Comparison of ENCODE assay signal across 37 cellular contexts in genomic region chr14:50883827-50884197, GRCh38. TPM values are rescaled to one million over a fixed set of nuclear protein-coding genes. Genes with fewer than 3 reads are reported as not detected.
"Had no signal": no experiment of that assay in that cellular context is flagged by ENCODE, and none has a peak within 500 bp of the region (broad histone marks: within the 10 kb centered on the region; RNA-seq: fewer than 3 reads in every experiment).

No MANE protein-coding gene starts in this region.

- H3K27me3 ChIP-seq: adrenal gland, body of pancreas, brain microvascular endothelial cell, breast epithelium had no signal

- DNase-seq: activated B cell treated with CpG ODN at 0.5 μM for 24 hours; activated CD4-positive, alpha-beta memory T cell treated with anti-CD3 and anti-CD28 coated beads for 36 hours; activated CD4-positive, alpha-beta T cell treated with anti-CD3 and anti-CD28 coated beads for 4 hours; activated CD4-positive, alpha-beta T cell treated with anti-CD3 and anti-CD28 coated beads, Interleukin-2, amount 10 ng/mL, durations not matched to agents 24 days and 14 days; activated CD4-positive, alpha-beta T cell treated with anti-CD3 and anti-CD28 coated beads, Interleukin-2, amount 50 U/mL, for 1 hour; activated CD4-positive, alpha-beta T cell treated with anti-CD3 and anti-CD28 coated beads, Interleukin-2, amount 50 U/mL, for 4 hours; activated CD4-positive, CD25-positive, alpha-beta regulatory T cell treated with anti-CD3 and anti-CD28 coated beads, Interleukin-2, amount 50 U/mL, for 72 hours; activated CD8-positive, alpha-beta memory T cell treated with anti-CD3 and anti-CD28 coated beads, Interleukin-2, amount 50 U/mL, for 4 hours; activated CD8-positive, alpha-beta T cell treated with anti-CD3 and anti-CD28 coated beads for 36 hours; activated effector memory CD4-positive, alpha-beta T cell treated with anti-CD3 and anti-CD28 coated beads, Interleukin-2, amount 50 U/mL, for 16 hours; activated gamma-delta T cell treated with Interleukin-2 at 50 U/mL for 16 hours; activated naive CD4-positive, alpha-beta T cell; activated naive CD4-positive, alpha-beta T cell treated with anti-CD3 and anti-CD28 coated beads for 36 hours; activated naive CD4-positive, alpha-beta T cell treated with anti-CD3 and anti-CD28 coated beads, Interleukin-2, amount 50 U/mL, for 16 hours; activated naive CD8-positive, alpha-beta T cell treated with anti-CD3 and anti-CD28 coated beads for 36 hours; activated T-cell treated with anti-CD3 and anti-CD28 coated beads for 4 hours; activated T-cell treated with anti-CD3 and anti-CD28 coated beads, Interleukin-2, amount 50 U/mL, for 1 hour; activated T-cell treated with anti-CD3 and anti-CD28 coated beads, Interleukin-2, amount 50 U/mL, for 4 hours; activated T-cell treated with anti-CD3 and anti-CD28 coated beads, Interleukin-2, amount 50 U/mL, for 72 hours; adrenal gland; amniotic stem cell; aorta; body of pancreas; brain microvascular endothelial cell; central memory CD4-positive, alpha-beta T cell; T-helper 1 cell; T-helper 2 cell; T-helper 9 cell had no signal

- ATAC-seq: activated CD8-positive, alpha-beta T cell treated with anti-CD3 and anti-CD28 coated beads for 36 hours; activated T-cell treated with anti-CD3 and anti-CD28 coated beads, Interleukin-2, amount 50 U/mL, for 4 hours; activated T-cell treated with anti-CD3 and anti-CD28 coated beads, Interleukin-2, amount 50 U/mL, for 72 hours; activated T-helper 17 cell treated with anti-CD3 and anti-CD28 coated beads, Interleukin-2, amount 50 U/mL, for 72 hours; body of pancreas had no signal

- H3K27ac ChIP-seq: adrenal gland, body of pancreas, brain microvascular endothelial cell, breast epithelium, VCaP had no signal

- H3K4me3 ChIP-seq: adrenal gland, body of pancreas, breast epithelium had no signal

- H3K9me3 ChIP-seq: adrenal gland, body of pancreas, breast epithelium had no signal

- H3K4me1 ChIP-seq: adrenal gland, breast epithelium had no signal

- FAIRE-seq: astrocyte, TTC549 had no signal

- H3K36me3 ChIP-seq: adrenal gland, brain microvascular endothelial cell, breast epithelium had no signal

RNA-seq across cellular contexts. Expression of gene ABHD12B, which starts 12.0 kb away (rescaled TPM):
- total RNA-seq: activated B cell treated with CpG ODN at 0.5 μM for 24 hours; activated CD4-positive, alpha-beta memory T cell treated with anti-CD3 and anti-CD28 coated beads for 36 hours; activated CD4-positive, alpha-beta T cell treated with anti-CD3 and anti-CD28 coated beads, Interleukin-2, amount 10 ng/mL, durations not matched to agents 24 days and 14 days; activated CD8-positive, alpha-beta memory T cell treated with anti-CD3 and anti-CD28 coated beads for 36 hours; activated CD8-positive, alpha-beta T cell treated with anti-CD3 and anti-CD28 coated beads for 36 hours; activated naive CD4-positive, alpha-beta T cell treated with anti-CD3 and anti-CD28 coated beads for 36 hours; activated naive CD4-positive, alpha-beta T cell treated with anti-CD3 and anti-CD28 coated beads, Interleukin-2, amount 50 U/mL, for 72 hours; activated naive CD8-positive, alpha-beta T cell treated with anti-CD3 and anti-CD28 coated beads for 36 hours; activated T-cell treated with anti-CD3 and anti-CD28 coated beads, Interleukin-2, amount 50 U/mL, for 4 hours; activated T-cell treated with anti-CD3 and anti-CD28 coated beads, Interleukin-2, amount 50 U/mL, for 72 hours; activated T-helper 1 cell treated with anti-CD3 and anti-CD28 coated beads, Interleukin-12 subunit alpha, Interleukin-12 subunit beta, Interleukin-2, Interleukin-4 antibody, amounts not matched to agents 30 ng/mL and 10 ng/mL and 1 ng/mL, durations not matched to agents 14 hours and 24 hours and 36 hours; activated T-helper 17 cell treated with anti-CD3 and anti-CD28 coated beads, Interleukin-2, amount 50 U/mL, for 72 hours; aorta; astrocyte; body of pancreas; breast epithelium; cardiac septum had no signal
